ENCODE assay signal across 8 cellular contexts in the genomic region with DNA sequence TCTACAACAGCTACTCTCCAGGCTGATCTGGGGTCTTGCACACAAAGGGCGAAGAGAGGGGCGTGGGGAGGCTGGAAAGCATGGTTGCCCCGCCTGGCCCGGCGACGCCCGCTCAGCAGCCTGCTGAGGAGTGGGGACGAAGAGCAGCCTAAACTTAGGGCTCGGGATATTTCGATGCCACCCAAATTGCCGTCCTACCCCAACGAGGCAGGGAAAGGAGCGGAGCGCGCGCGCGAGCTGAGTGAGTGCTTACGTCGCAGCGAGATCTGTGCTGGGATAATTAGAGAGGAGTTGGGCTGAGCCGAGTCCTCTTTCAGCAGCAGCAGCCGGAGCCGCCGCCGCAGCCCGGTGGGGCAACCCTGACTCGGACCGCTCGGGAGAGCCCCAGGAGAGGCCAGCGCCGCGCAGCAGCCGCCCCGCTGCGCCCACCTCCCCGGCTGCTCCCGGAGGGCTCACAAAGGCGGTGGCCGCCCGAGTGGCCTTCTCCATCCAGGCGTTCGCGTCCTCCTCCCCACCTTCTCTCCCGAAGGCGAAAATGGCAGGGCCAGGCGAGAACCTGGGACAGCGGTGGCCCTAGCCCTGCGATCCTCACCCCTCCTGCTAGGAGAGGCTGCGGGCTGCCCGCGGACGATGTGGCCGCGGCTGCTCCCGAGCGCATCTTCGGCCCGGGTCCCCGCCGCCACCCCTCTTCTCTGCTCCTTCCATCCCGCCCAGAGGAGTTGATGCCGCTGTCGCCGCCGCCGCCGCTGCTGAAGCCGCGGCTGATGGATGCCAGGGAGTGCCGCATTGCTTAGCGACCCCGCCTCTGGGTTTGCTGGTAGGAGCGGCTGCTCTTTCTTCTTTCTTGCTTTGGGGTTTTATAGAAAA. TPM values are rescaled to one million over a fixed set of nuclear protein-coding genes. Genes with fewer than 3 reads are reported as not detected.
DNase-seq lines count a peak whose midpoint lies in the region; ATAC-seq and TF ChIP-seq lines count a peak whose summit lies in the region.

A gene with protein sequence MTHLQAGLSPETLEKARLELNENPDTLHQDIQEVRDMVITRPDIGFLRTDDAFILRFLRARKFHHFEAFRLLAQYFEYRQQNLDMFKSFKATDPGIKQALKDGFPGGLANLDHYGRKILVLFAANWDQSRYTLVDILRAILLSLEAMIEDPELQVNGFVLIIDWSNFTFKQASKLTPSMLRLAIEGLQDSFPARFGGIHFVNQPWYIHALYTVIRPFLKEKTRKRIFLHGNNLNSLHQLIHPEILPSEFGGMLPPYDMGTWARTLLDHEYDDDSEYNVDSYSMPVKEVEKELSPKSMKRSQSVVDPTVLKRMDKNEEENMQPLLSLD (plus strand): TSS at position 306 of the 867 bp plus-strand sequence. CDS start 1,543 bp downstream, outside the sequence.

- no peaks in the 10 kb centered on the region for H3K36me3 ChIP-seq in neural progenitor cell

- ATAC-seq in HG02870 (IDR thresholded peaks at IDR 0.05; ENCODE audit: unreplicated experiment) (no peak), esophagus mucosa (no peak)

- peaks cover 7% of the 10 kb centered on the region for H3K4me1 ChIP-seq in neural progenitor cell

- peaks cover 100% of the 10 kb centered on the region for H3K27me3 ChIP-seq in neural progenitor cell

- H3K27ac Mint-ChIP-seq in endothelial cell (ENCODE audit: unreplicated experiment): no peak within 1 kb of the TSS
- peak within 1 kb of the TSS; percentile 90 for H3K27ac Mint-ChIP-seq in neural progenitor cell

- H3F3A ChIP-seq in neural progenitor cell (ENCODE audit: low read depth): peaks cover 11% of the 10 kb centered on the region

- no peaks in the 10 kb centered on the region for H3K36me3 Mint-ChIP-seq in endothelial cell (ENCODE audit: low read depth, unreplicated experiment)
- H3K36me3 Mint-ChIP-seq in neural progenitor cell: no peaks in the 10 kb centered on the region

- peak within 1 kb of the TSS; percentile 88 for H3K4me3 ChIP-seq in neural progenitor cell

- H3K4me1 Mint-ChIP-seq in endothelial cell (ENCODE audit: unreplicated experiment) (peaks cover 10% of the 10 kb centered on the region), neural progenitor cell (peaks cover 16% of the 10 kb centered on the region)

- H3K4me3 Mint-ChIP-seq in endothelial cell (ENCODE audit: unreplicated experiment) (peak within 1 kb of the TSS; percentile 91), neural progenitor cell (peak within 1 kb of the TSS; percentile 90)

- H3K9me3 Mint-ChIP-seq in endothelial cell (ENCODE audit: unreplicated experiment) (no peaks in the 10 kb centered on the region), neural progenitor cell (no peaks in the 10 kb centered on the region)

- no peak within 1 kb of the TSS for H3K9ac ChIP-seq in neural progenitor cell

- H3K4me2 ChIP-seq in neural progenitor cell: peak within 1 kb of the TSS; percentile 94

- H3K79me2 ChIP-seq in neural progenitor cell (ENCODE audit: low read depth): no peaks in the 10 kb centered on the region

- TF ChIP-seq CTCF in endothelial cell (IDR thresholded peaks at IDR 0.05; ENCODE audit: unreplicated experiment) (no peak), neural progenitor cell (IDR thresholded peaks at IDR 0.05) (no peak)

- H3K27me3 Mint-ChIP-seq in endothelial cell (ENCODE audit: unreplicated experiment) (peaks cover 13% of the 10 kb centered on the region), neural progenitor cell (ENCODE audit: insufficient read depth, low read depth) (peaks cover 11% of the 10 kb centered on the region)

- no peaks in the 10 kb centered on the region for H4K20me1 ChIP-seq in neural progenitor cell (ENCODE audit: low read depth)

- DNase-seq in COLO668 (lab: John Stamatoyannopoulos, UW; ENCODE audit: unreplicated experiment): peak; percentile 58
- DNase-seq in NCI-H2171 (lab: John Stamatoyannopoulos, UW): peak; percentile 77
- peak; percentile 61 for DNase-seq in endothelial cell (ENCODE audit: low spot score)
- DNase-seq in neural progenitor cell (ENCODE audit: low spot score): peak; percentile 87
- DNase-seq in T-helper 2 cell: no peak
- no peak for DNase-seq in stimulated activated naive CD4-positive, alpha-beta T cell (lab: John Stamatoyannopoulos, UW)

- no peaks in the 10 kb centered on the region for H3K9me3 ChIP-seq in neural progenitor cell (ENCODE audit: low read depth)

- no peak within 1 kb of the TSS for H3K27ac ChIP-seq in neural progenitor cell

- H2AFZ ChIP-seq in neural progenitor cell (replicated peaks): peak within 1 kb of the TSS; percentile 99

RNA-seq across cellular contexts. Expression of the gene that starts here (rescaled TPM):
- total RNA-seq in endothelial cell (ENCODE audit: unreplicated experiment) (0.28 TPM), neural progenitor cell (ENCODE audit: low replicate concordance) (0.84 and 1.8 TPM in 2 replicates), esophagus mucosa (not detected)

Comparison
In these comparisons a context has a peak if more than half of its experiments do, and no peak if none do; other contexts are left out.
1. Peak in DNase-seq in endothelial cell; RNA of the gene not detected or under 1 TPM.
2. DNase-seq: peak in COLO668 (single experiment), NCI-H2171 (single experiment) and neural progenitor cell (single experiment); none in T-helper 2 cell (0 of 5) and stimulated activated naive CD4-positive, alpha-beta T cell (0 of 6).